ENCODE assay signal across 1 cellular context in genomic region chr3:111971533-111971932, GRCh38.
TF ChIP-seq lines count a peak whose summit lies in the region.

No MANE protein-coding gene starts in this region.

TF ChIP-seq in H1, 55 proteins besides CTCF, POLR2A, EP300 and RAD21:
- TF ChIP-seq SIRT6 (IDR thresholded peaks at IDR 0.05; ENCODE audit: low read length), result no peak
- no peak for TF ChIP-seq HDAC2 (IDR thresholded peaks at IDR 0.05; ENCODE audit: borderline replicate concordance in 1 of 2, low read depth in 2 of 2, low read length in 2 of 2)
- no peak for TF ChIP-seq RBBP5 (IDR thresholded peaks at IDR 0.05; ENCODE audit: borderline replicate concordance, low read depth, low read length)
- TF ChIP-seq SP4 (IDR thresholded peaks at IDR 0.05; ENCODE audit: low read length), result no peak
- TF ChIP-seq SRF (IDR thresholded peaks at IDR 0.05; ENCODE audit: low read depth, low read length), result no peak
- no peak for TF ChIP-seq TAF7 (optimal IDR thresholded peaks at IDR 0.05; ENCODE audit: borderline replicate concordance, low read depth, low read length)
- TF ChIP-seq NANOG (IDR thresholded peaks at IDR 0.05; ENCODE audit: insufficient read depth, low read depth, low read length, poor library complexity, severe bottlenecking), result no peak
- TF ChIP-seq MAX (IDR thresholded peaks at IDR 0.05), result no peak
- TF ChIP-seq YY1 (IDR thresholded peaks at IDR 0.05; ENCODE audit: low read depth, low read length), result no peak
- TF ChIP-seq JUN (IDR thresholded peaks at IDR 0.05; ENCODE audit: low read depth, low read length), result no peak
- TF ChIP-seq RNF2 (IDR thresholded peaks at IDR 0.05; ENCODE audit: borderline replicate concordance, low read depth, low read length, missing control alignments, poor library complexity, severe bottlenecking), result no peak
- no peak for TF ChIP-seq ATF3 (IDR thresholded peaks at IDR 0.05; ENCODE audit: insufficient read depth, low read depth, low read length)
- TF ChIP-seq RFX5 (IDR thresholded peaks at IDR 0.05; ENCODE audit: borderline replicate concordance, low read depth, low read length), result no peak
- no peak for TF ChIP-seq SIX5 (IDR thresholded peaks at IDR 0.05; ENCODE audit: low read depth, low read length)
